In genomic region chr6:112800916-112801315, GRCh38 we compare ENCODE assay signal across 23 cellular contexts.
DNase-seq lines count a peak whose midpoint lies in the region; ATAC-seq and TF ChIP-seq lines count a peak whose summit lies in the region.
"Had no signal": no experiment of that assay in that cellular context is flagged by ENCODE, and none has a peak within 500 bp of the region (broad histone marks: within the 10 kb centered on the region; RNA-seq: fewer than 3 reads in every experiment).

No MANE protein-coding gene starts in this region.

- H3K79me2 ChIP-seq in SK-N-SH (ENCODE audit: insufficient read depth), result no peaks in the 10 kb centered on the region

- H4K20me1 ChIP-seq in SK-N-SH (ENCODE audit: insufficient read depth), result no peaks in the 10 kb centered on the region

- H3K27ac Mint-ChIP-seq in chondrocyte (ENCODE audit: unreplicated experiment), result peak overlapping the region; percentile 72
- H3K27ac Mint-ChIP-seq: activated CD4-positive, alpha-beta memory T cell treated with anti-CD3 and anti-CD28 coated beads, Interleukin-2, amount 10 ng/mL, durations not matched to agents 7 days and 5 days; B cell; memory B cell; WTC11 had no signal

- CTCF ChIA-PET in SK-N-SH (lab: Yijun Ruan, JAX), result interaction anchor here (1.5 kb wide), 1 partner anchor 1058 kb away, joined by 5 read pairs; no protein-coding TSS in a partner anchor

- no peak for TF ChIP-seq POLR2A in uterus (IDR thresholded peaks at IDR 0.05)

- H3K36me3 ChIP-seq in SK-N-SH (replicated peaks in 1 of 2; ENCODE audit: control insufficient read depth in 1 of 2, insufficient read depth in 2 of 2, low read length in 1 of 2), result no peaks in the 10 kb centered on the region
- H3K36me3 ChIP-seq in left lung, result no peaks in the 10 kb centered on the region
- no peaks in the 10 kb centered on the region for H3K36me3 ChIP-seq in uterus
- H3K36me3 ChIP-seq: ovary, upper lobe of right lung had no signal

- TF ChIP-seq CTCF in SK-N-SH (IDR thresholded peaks at IDR 0.05) (no peak), chondrocyte (IDR thresholded peaks at IDR 0.05) (no peak), left lung (IDR thresholded peaks at IDR 0.05) (no peak), uterus (IDR thresholded peaks at IDR 0.05) (no peak)

- H3K27me3 ChIP-seq in SK-N-SH (ENCODE audit: insufficient read depth) (no peaks in the 10 kb centered on the region), left lung (no peaks in the 10 kb centered on the region), uterus (no peaks in the 10 kb centered on the region)
- H3K27me3 ChIP-seq: ovary, upper lobe of right lung had no signal

- H3F3A ChIP-seq in SK-N-SH (replicated peaks; ENCODE audit: insufficient read depth), result peaks cover 24% of the 10 kb centered on the region

- POLR2A ChIA-PET in SK-N-SH (lab: Yijun Ruan, JAX), result no interaction called here

- H3K4me3 Mint-ChIP-seq in chondrocyte (ENCODE audit: unreplicated experiment), result no peak overlapping the region
- H3K4me3 Mint-ChIP-seq: activated CD4-positive, alpha-beta memory T cell treated with anti-CD3 and anti-CD28 coated beads, Interleukin-2, amount 10 ng/mL, durations not matched to agents 7 days and 5 days; B cell; memory B cell; WTC11 had no signal

- peak overlapping the region; percentile 42; the same call in 1 of the 2 replicates for H2AFZ ChIP-seq in SK-N-SH (ENCODE audit: low read depth)

- no peaks in the 10 kb centered on the region for H3K27me3 Mint-ChIP-seq in chondrocyte (ENCODE audit: low read depth)
- H3K27me3 Mint-ChIP-seq: activated CD4-positive, alpha-beta memory T cell treated with anti-CD3 and anti-CD28 coated beads, Interleukin-2, amount 10 ng/mL, durations not matched to agents 7 days and 5 days; memory B cell had no signal

- TF ChIP-seq RAD21 in SK-N-SH (IDR thresholded peaks at IDR 0.05; ENCODE audit: low read length), result no peak

- H3K4me3 ChIP-seq in SK-N-SH (ENCODE audit: low read depth in 2 of 2, low read length in 1 of 2) (no peak overlapping the region), left lung (no peak overlapping the region), uterus (no peak overlapping the region)
- H3K4me3 ChIP-seq: ovary, upper lobe of right lung had no signal

- 96% methylated on average over 1 of the region's 1 CpG for WGBS in SK-N-SH (ENCODE audit: low lambda C conversion rate)

- H3K4me1 ChIP-seq in SK-N-SH (ENCODE audit: control insufficient read depth in 1 of 2, insufficient read depth in 2 of 2, low read depth in 1 of 2, low read length in 1 of 2), result peaks cover 0 to 8% of the 10 kb centered on the region in 2 experiments; a peak in 2 of 4 replicates
- no peaks in the 10 kb centered on the region for H3K4me1 ChIP-seq in left lung
- no peaks in the 10 kb centered on the region for H3K4me1 ChIP-seq in uterus
- H3K4me1 ChIP-seq: upper lobe of right lung had no signal

- H3K9me3 ChIP-seq in SK-N-SH, result no peaks in the 10 kb centered on the region
- peaks cover 0 to 3% of the 10 kb centered on the region in 2 donors for H3K9me3 ChIP-seq in left lung
- H3K9me3 ChIP-seq in uterus, result no peaks in the 10 kb centered on the region
- H3K9me3 ChIP-seq: ovary, upper lobe of right lung had no signal

- DNase-seq in SK-N-SH, result no peak
- DNase-seq in chondrocyte (ENCODE audit: low spot score), result no peak
- no peak for DNase-seq in left lung
- no peak for DNase-seq in uterus
- DNase-seq: activated CD4-positive, alpha-beta memory T cell treated with anti-CD3 and anti-CD28 coated beads, Interleukin-2, amount 10 ng/mL, durations not matched to agents 7 days and 5 days; activated T-cell treated with anti-CD3 and anti-CD28 coated beads for 4 hours; amygdala; HCEC 1CT; NCI-H1694; OCI-M1; ovary; right cardiac atrium; stimulated activated CD4-positive, alpha-beta T cell treated with anti-CD3 and anti-CD28 coated beads, Interleukin-15, amount 100 ng/mL, for 24 hours; upper lobe of right lung had no signal

- H3K27ac ChIP-seq in SK-N-SH (ENCODE audit: low read depth in 2 of 2, low read length in 1 of 2) (peak overlapping the region; percentile 34 to 85; a peak in 3 of 4 replicates), left lung (no peak overlapping the region), uterus (no peak overlapping the region)
- H3K27ac ChIP-seq: 22Rv1, epithelial cell of prostate, ovary, upper lobe of right lung had no signal

- no peak overlapping the region for H3K4me2 ChIP-seq in SK-N-SH

- no peaks in the 10 kb centered on the region for H3K36me3 Mint-ChIP-seq in chondrocyte (ENCODE audit: low read depth)
- H3K36me3 Mint-ChIP-seq: memory B cell, WTC11 had no signal

- no peaks in the 10 kb centered on the region for H3K9me2 ChIP-seq in SK-N-SH

- ATAC-seq in SK-N-SH treated with all-trans-retinoic acid at 6 μM for 48 hours (no peak), HG02973 (IDR thresholded peaks at IDR 0.05; ENCODE audit: unreplicated experiment) (peak; percentile 43), left lung (no peak), GM19467 (IDR thresholded peaks at IDR 0.05; ENCODE audit: unreplicated experiment) (no peak), GM19023 (IDR thresholded peaks at IDR 0.05; ENCODE audit: unreplicated experiment) (no peak)
- ATAC-seq: right cardiac atrium, upper lobe of right lung, WTC11 had no signal

- TF ChIP-seq EP300 in SK-N-SH (IDR thresholded peaks at IDR 0.05; ENCODE audit: borderline replicate concordance in 1 of 2, low read depth in 1 of 2, low read length in 1 of 2), result no peak

- intact Hi-C loops in left lung (cut with DNase I) (no loop called here), uterus (cut with DNase I; ENCODE audit: low total_unique reads) (no loop called here)

- H3K9me3 Mint-ChIP-seq in chondrocyte (ENCODE audit: low read depth), result peaks cover 9% of the 10 kb centered on the region
- H3K9me3 Mint-ChIP-seq: memory B cell had no signal

- H3K9ac ChIP-seq in SK-N-SH, result no peak overlapping the region

- peaks cover 32% of the 10 kb centered on the region for H3K4me1 Mint-ChIP-seq in chondrocyte (ENCODE audit: low read depth)
- H3K4me1 Mint-ChIP-seq: activated CD4-positive, alpha-beta memory T cell treated with anti-CD3 and anti-CD28 coated beads, Interleukin-2, amount 10 ng/mL, durations not matched to agents 7 days and 5 days; B cell; memory B cell had no signal

TF ChIP-seq in SK-N-SH, 30 proteins besides CTCF, POLR2A, EP300 and RAD21 (continues in another document):
- TF ChIP-seq TAF1 (IDR thresholded peaks at IDR 0.05; ENCODE audit: borderline replicate concordance, low read depth, low read length), result no peak
- TF ChIP-seq ELF1 (IDR thresholded peaks at IDR 0.05), result no peak
- no peak for TF ChIP-seq MXI1 (IDR thresholded peaks at IDR 0.05; ENCODE audit: low read depth, low read length)
- no peak for TF ChIP-seq CHD2 (IDR thresholded peaks at IDR 0.05; ENCODE audit: low read length, partially characterized antibody)
- TF ChIP-seq GABPA (IDR thresholded peaks at IDR 0.05; ENCODE audit: low read depth), result no peak
- no peak for TF ChIP-seq POLR2AphosphoS5 (IDR thresholded peaks at IDR 0.05; ENCODE audit: low read depth, low read length)
- TF ChIP-seq RCOR1 (IDR thresholded peaks at IDR 0.05; ENCODE audit: low read length), result no peak
- no peak for TF ChIP-seq TEAD4 (IDR thresholded peaks at IDR 0.05; ENCODE audit: borderline replicate concordance, insufficient read depth)
- TF ChIP-seq IRF3 (IDR thresholded peaks at IDR 0.05; ENCODE audit: low read depth, low read length), result no peak
- no peak for TF ChIP-seq JUND (IDR thresholded peaks at IDR 0.05)
- no peak for TF ChIP-seq RFX5 (IDR thresholded peaks at IDR 0.05; ENCODE audit: low read length)

TF ChIP-seq in SK-N-SH treated with all-trans-retinoic acid at 6 μM for 48 hours, 23 proteins besides CTCF, POLR2A, EP300 and RAD21:
- TF ChIP-seq CSRNP3 (CRISPR knock-in tag; IDR thresholded peaks at IDR 0.05) (no peak), TOX (CRISPR knock-in tag; IDR thresholded peaks at IDR 0.05; ENCODE audit: borderline replicate concordance) (no peak), SNAI2 (CRISPR knock-in tag; IDR thresholded peaks at IDR 0.05) (no peak), PATZ1 (CRISPR knock-in tag; IDR thresholded peaks at IDR 0.05; ENCODE audit: borderline replicate concordance) (no peak), CREB5 (CRISPR knock-in tag; IDR thresholded peaks at IDR 0.05; ENCODE audit: low read depth) (no peak)

Comparison
In these comparisons a context has a peak if more than half of its experiments do, and no peak if none do; other contexts are left out.
1. H3K27ac ChIP-seq: peak in SK-N-SH (2 of 2); none in left lung (0 of 2) and uterus (0 of 2).